Comparison of ENCODE assay signal across 8 cellular contexts in genomic region chr9:42338275-42338674, GRCh38.
DNase-seq lines count a peak whose midpoint lies in the region; ATAC-seq, FAIRE-seq and TF ChIP-seq lines count a peak whose summit lies in the region.
"Not testable (repeated sequence)": the region's sequence is repeated elsewhere in the genome, so short reads cannot be mapped to it uniquely, and the experiment has no call there.

No MANE protein-coding gene starts in this region.

- TF ChIP-seq RAD21 in HCT116 (IDR thresholded peaks at IDR 0.05; ENCODE audit: low read depth) = not testable (repeated sequence)

- DNase-seq in HCT116 (ENCODE audit: low read depth, low spot score); RWPE2 (ENCODE audit: low spot score): not testable (repeated sequence)
- DNase-seq in NCI-H226 = peak; percentile 8
- peak; percentile 77 for DNase-seq in bronchial epithelial cell (ENCODE audit: low read depth)
- DNase-seq in fibroblast of the aortic adventitia (ENCODE audit: low read depth) = peak; percentile 20
- peak; percentile 22 for DNase-seq in iris pigment epithelial cell (ENCODE audit: low read depth)
- peak; percentile 34 for DNase-seq in osteoblast (ENCODE audit: insufficient read length, low spot score, missing footprints)

- H4K20me1 ChIP-seq in HCT116 (ENCODE audit: insufficient read depth); osteoblast (ENCODE audit: insufficient read depth, low read length): not testable (repeated sequence)

- not testable (repeated sequence) for FAIRE-seq in bronchial epithelial cell (lab: Jason Lieb, UNC)

- H3K27ac ChIP-seq in HCT116 (ENCODE audit: low read depth, low read length) = peak overlapping the region; percentile 67; the same call in 1 of the 2 replicates
- peak overlapping the region; percentile 99 for H3K27ac ChIP-seq in RWPE2 (ENCODE audit: poor library complexity, severe bottlenecking)
- H3K27ac ChIP-seq in osteoblast (ENCODE audit: low read depth, low read length) = not testable (repeated sequence)

- TF ChIP-seq POLR2A in HCT116 (IDR thresholded peaks at IDR 0.05; ENCODE audit: borderline replicate concordance, extremely low read depth, insufficient read depth, insufficient read length) = not testable (repeated sequence)

- not testable (repeated sequence) for H3K9me2 ChIP-seq in HCT116 (ENCODE audit: insufficient read depth)

- POLR2A ChIA-PET in HCT116 (lab: Charles Lee) = not testable (repeated sequence)

- H3K27me3 ChIP-seq in HCT116 (ENCODE audit: insufficient read depth, low read length); RWPE2 (ENCODE audit: insufficient read depth, poor library complexity, severe bottlenecking); bronchial epithelial cell (ENCODE audit: control insufficient read depth, insufficient read depth, low read length); osteoblast (ENCODE audit: insufficient read depth, low read length): not testable (repeated sequence)

- H2AFZ ChIP-seq in HCT116 (ENCODE audit: low read depth, low read length, poor library complexity, severe bottlenecking); osteoblast (ENCODE audit: low read length): not testable (repeated sequence)

- not testable (repeated sequence) for H3K4me2 ChIP-seq in HCT116 (ENCODE audit: low read length); osteoblast (ENCODE audit: insufficient read depth, low read length)

- H3K36me3 ChIP-seq in HCT116 (ENCODE audit: control insufficient read depth in 1 of 2, insufficient read depth in 2 of 2, low read length in 2 of 2); RWPE2 (ENCODE audit: low read depth); bronchial epithelial cell (ENCODE audit: control insufficient read depth, insufficient read depth, low read length); osteoblast (ENCODE audit: insufficient read depth, low read length): not testable (repeated sequence)

- TF ChIP-seq CTCF in HCT116 (IDR thresholded peaks at IDR 0.05 in 2 of 3, conservative IDR thresholded peaks at IDR 0.05 in 1 of 3; ENCODE audit: borderline replicate concordance in 1 of 3, insufficient read depth in 1 of 3, low read depth in 2 of 3, low read length in 2 of 3); RWPE2 (IDR thresholded peaks at IDR 0.05; ENCODE audit: poor library complexity, severe bottlenecking); bronchial epithelial cell (IDR thresholded peaks at IDR 0.05; ENCODE audit: insufficient read depth, low read length, severe bottlenecking); fibroblast of the aortic adventitia (IDR thresholded peaks at IDR 0.05; ENCODE audit: insufficient read depth, low read length); osteoblast (IDR thresholded peaks at IDR 0.05; ENCODE audit: extremely low read depth, low read depth, low read length): not testable (repeated sequence)

- H3K4me3 ChIP-seq in HCT116 (replicated peaks in 1 of 2; ENCODE audit: low read depth in 1 of 2, low read length in 2 of 2); RWPE2 (ENCODE audit: severe bottlenecking); bronchial epithelial cell (ENCODE audit: low read depth, low read length); fibroblast of the aortic adventitia (ENCODE audit: low read depth, low read length); osteoblast (ENCODE audit: insufficient read depth, low read length): not testable (repeated sequence)

- RAD21 ChIA-PET in HCT116 (lab: Charles Lee; ENCODE audit: low non-redundant PET in 1 of 2, low total read pairs in 2 of 2, uncharacterized antibody in 2 of 2, unreplicated experiment in 2 of 2) = not testable (repeated sequence)

- not testable (repeated sequence) for H3K79me2 ChIP-seq in HCT116 (ENCODE audit: insufficient read depth, low read length); osteoblast (ENCODE audit: insufficient read depth, low read length)

- CTCF ChIA-PET in HCT116 (lab: Charles Lee) = not testable (repeated sequence)

- not testable (repeated sequence) for H3K9ac ChIP-seq in HCT116 (ENCODE audit: low read length)

- ATAC-seq in HCT116 (peak; percentile 30; the same call in 1 of the 2 replicates), RWPE2 (ENCODE audit: low read depth) (peak; percentile 47), esophagus mucosa (peak; percentile 82)

- peaks cover 7 to 26% of the 10 kb centered on the region in 2 experiments; a peak in 3 of 4 replicates for H3K4me1 ChIP-seq in HCT116 (ENCODE audit: control insufficient read depth in 1 of 2, insufficient read depth in 2 of 2, low read length in 2 of 2)
- peaks cover 36% of the 10 kb centered on the region for H3K4me1 ChIP-seq in RWPE2 (ENCODE audit: insufficient read depth, poor library complexity, severe bottlenecking)
- H3K4me1 ChIP-seq in osteoblast (ENCODE audit: insufficient read depth, low read length) = not testable (repeated sequence)

- intact Hi-C loops in HCT116 (cut with micrococcal nuclease) = not testable (repeated sequence)

- H3K9me3 ChIP-seq in HCT116 (ENCODE audit: control insufficient read depth in 1 of 2, insufficient read depth in 1 of 2, low read depth in 1 of 2, low read length in 2 of 2); RWPE2 (ENCODE audit: severe bottlenecking); osteoblast (ENCODE audit: low read depth, low read length): not testable (repeated sequence)

- not testable (repeated sequence) for BruUV-seq in HCT116 (replicated peaks; lab: Mats Ljungman, UMichigan)

TF ChIP-seq in HCT116, 20 proteins besides CTCF, POLR2A, EP300 and RAD21:
- TF ChIP-seq FOSL1 (IDR thresholded peaks at IDR 0.05; ENCODE audit: low read depth) (peak; percentile 46), CEBPB (IDR thresholded peaks at IDR 0.05; ENCODE audit: low read depth) (peak; percentile 64; the same call in 1 of the 2 replicates), JUND (IDR thresholded peaks at IDR 0.05) (peak; percentile 41)
- TF ChIP-seq, protein P1, sequence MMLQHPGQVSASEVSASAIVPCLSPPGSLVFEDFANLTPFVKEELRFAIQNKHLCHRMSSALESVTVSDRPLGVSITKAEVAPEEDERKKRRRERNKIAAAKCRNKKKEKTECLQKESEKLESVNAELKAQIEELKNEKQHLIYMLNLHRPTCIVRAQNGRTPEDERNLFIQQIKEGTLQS (IDR thresholded peaks at IDR 0.05) = peak; percentile 47; the same call in 1 of the 2 replicates

Comparison
In these comparisons a context has a peak if more than half of its experiments do, and no peak if none do; other contexts are left out.
1. ATAC-seq: peak in every context shown above with its lines; median percentile 82 in esophagus mucosa; 47 in RWPE2; 30 in HCT116.